8 cellular contexts compared by ENCODE assay signal in genomic region chr2:129170570-129170969, GRCh38.
"Had no signal": no experiment of that assay in that cellular context is flagged by ENCODE, and none has a peak within 500 bp of the region (broad histone marks: within the 10 kb centered on the region; RNA-seq: fewer than 3 reads in every experiment).

No MANE protein-coding gene starts in this region.

- H3K27ac ChIP-seq: GM23248 had no signal

- H3K4me3 ChIP-seq: GM23248, GM23338, HAP-1 had no signal

- H3K9ac ChIP-seq: GM23248 had no signal

- H3K36me3 ChIP-seq: HAP-1 had no signal

- H3K9me3 ChIP-seq: HAP-1 had no signal

- H3K4me2 ChIP-seq: GM23338 had no signal

- H2AFZ ChIP-seq: GM23248, GM23338 had no signal

- H3K4me1 ChIP-seq: HAP-1 had no signal

- DNase-seq: GM23248, GOT3, H7, H9, HCEC 1CT, HFFc6 had no signal
